ENCODE assay signal across 10 cellular contexts in the genomic region with DNA sequence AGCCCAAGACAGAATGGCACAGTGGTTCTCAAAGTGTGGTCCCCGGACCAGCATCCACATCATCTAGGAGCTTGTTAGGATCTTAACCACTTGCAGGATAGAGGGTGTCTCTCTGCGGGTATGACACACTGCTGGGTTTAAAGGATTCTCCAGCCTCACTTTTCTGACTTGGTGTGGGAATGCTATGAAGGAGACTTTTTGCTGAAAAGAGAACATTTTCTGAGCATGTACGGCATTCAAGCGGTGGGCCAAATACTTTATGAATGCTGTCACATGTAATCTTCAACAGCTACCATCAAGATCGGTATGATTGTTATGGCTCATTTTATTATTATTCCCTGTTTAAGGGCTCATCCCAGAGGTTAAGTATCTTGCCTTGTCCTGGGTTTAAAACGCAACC. TPM values are rescaled to one million over a fixed set of nuclear protein-coding genes. Genes with fewer than 3 reads are reported as not detected.
A peak's percentile ranks its signal among the peaks of the same experiment; 100 is the strongest.
DNase-seq lines count a peak whose midpoint lies in the region; ATAC-seq and TF ChIP-seq lines count a peak whose summit lies in the region.
"Had no signal": no experiment of that assay in that cellular context is flagged by ENCODE, and none has a peak within 500 bp of the region (broad histone marks: within the 10 kb centered on the region; RNA-seq: fewer than 3 reads in every experiment).

No MANE protein-coding gene starts in this region.

- no peak for DNase-seq in activated T-helper 1 cell treated with anti-CD3 and anti-CD28 coated beads, Interleukin-12 subunit alpha, Interleukin-12 subunit beta, Interleukin-2, Interleukin-4 antibody, amounts not matched to agents 30 ng/mL and 10 ng/mL and 1 ng/mL, durations not matched to agents 14 hours and 24 hours and 36 hours (ENCODE audit: low spot score)
- DNase-seq in foreskin keratinocyte: no peak
- DNase-seq in gastrocnemius medialis: no peak
- no peak for DNase-seq in SK-N-SH
- no peak for DNase-seq in NCI-H69 (lab: John Stamatoyannopoulos, UW)
- no peak for DNase-seq in dermis blood vessel endothelial cell
- DNase-seq: NCI-H2171; stimulated activated CD4-positive, alpha-beta T cell treated with anti-CD3 and anti-CD28 coated beads, Interleukin-1b, Interleukin-23, amount 100 ng/mL, for 48 hours had no signal

- H3K9me2 ChIP-seq in SK-N-SH: no peaks in the 10 kb centered on the region

- no peaks in the 10 kb centered on the region for H3K27me3 Mint-ChIP-seq in activated T-helper 1 cell treated with anti-CD3 and anti-CD28 coated beads, Interleukin-12 subunit alpha, Interleukin-12 subunit beta, Interleukin-2, Interleukin-4 antibody, amounts not matched to agents 30 ng/mL and 10 ng/mL and 1 ng/mL, durations not matched to agents 14 hours and 24 hours and 36 hours (ENCODE audit: insufficient read depth)

- H3K36me3 Mint-ChIP-seq in activated T-helper 1 cell treated with anti-CD3 and anti-CD28 coated beads, Interleukin-12 subunit alpha, Interleukin-12 subunit beta, Interleukin-2, Interleukin-4 antibody, amounts not matched to agents 30 ng/mL and 10 ng/mL and 1 ng/mL, durations not matched to agents 14 hours and 24 hours and 36 hours (ENCODE audit: low read depth): peaks cover 19% of the 10 kb centered on the region

- no peaks in the 10 kb centered on the region for H3K9me3 ChIP-seq in BLaER1 treated with 17β-estradiol and CSF1 and Interleukin-3, amounts not matched to agents 10 nM and 100 nM (replicated peaks in 1 of 11)
- H3K9me3 ChIP-seq in gastrocnemius medialis (no peaks in the 10 kb centered on the region), SK-N-SH (no peaks in the 10 kb centered on the region)

- H3K36me3 ChIP-seq in BLaER1 treated with 17β-estradiol and CSF1 and Interleukin-3, amounts not matched to agents 10 nM and 100 nM: no peaks in the 10 kb centered on the region
- no peaks in the 10 kb centered on the region for H3K36me3 ChIP-seq in gastrocnemius medialis
- H3K36me3 ChIP-seq in SK-N-SH (replicated peaks in 1 of 2; ENCODE audit: control insufficient read depth in 1 of 2, insufficient read depth in 2 of 2, low read length in 1 of 2): no peaks in the 10 kb centered on the region

- TF ChIP-seq POLR2A in gastrocnemius medialis (IDR thresholded peaks at IDR 0.05): no peak

- H3K4me3 ChIP-seq in BLaER1 treated with 17β-estradiol and CSF1 and Interleukin-3, amounts not matched to agents 10 nM and 100 nM: no peak overlapping the region
- H3K4me3 ChIP-seq in gastrocnemius medialis (no peak overlapping the region), SK-N-SH (ENCODE audit: low read depth in 2 of 2, low read length in 1 of 2) (no peak overlapping the region)

- in situ Hi-C loops in gastrocnemius medialis (cut with MboI; ENCODE audit: low sequenced_read_pairs in 4 of 4): loop anchor here in 1 of 4 donors (5.0 kb wide), 1 partner anchor 49 kb away; no protein-coding TSS in a partner anchor

- H4K20me1 ChIP-seq in BLaER1 treated with 17β-estradiol and CSF1 and Interleukin-3, amounts not matched to agents 10 nM and 100 nM: peaks cover 0 to 4% (median 0%) of the 10 kb centered on the region in 11 experiments; a peak in 1 of 22 replicates
- no peaks in the 10 kb centered on the region for H4K20me1 ChIP-seq in SK-N-SH (ENCODE audit: insufficient read depth)

- H3K4me3 Mint-ChIP-seq in activated T-helper 1 cell treated with anti-CD3 and anti-CD28 coated beads, Interleukin-12 subunit alpha, Interleukin-12 subunit beta, Interleukin-2, Interleukin-4 antibody, amounts not matched to agents 30 ng/mL and 10 ng/mL and 1 ng/mL, durations not matched to agents 14 hours and 24 hours and 36 hours: peak overlapping the region; percentile 57

- POLR2A ChIA-PET in SK-N-SH (lab: Yijun Ruan, JAX): interaction anchor here (0.6 kb wide), 1 partner anchor 1018 kb away, joined by 3 read pairs; no protein-coding TSS in a partner anchor

- no peaks in the 10 kb centered on the region for H3K27me3 ChIP-seq in BLaER1 treated with 17β-estradiol and CSF1 and Interleukin-3, amounts not matched to agents 10 nM and 100 nM
- H3K27me3 ChIP-seq in foreskin keratinocyte (no peaks in the 10 kb centered on the region), gastrocnemius medialis (no peaks in the 10 kb centered on the region), SK-N-SH (ENCODE audit: insufficient read depth) (no peaks in the 10 kb centered on the region)

- no peaks in the 10 kb centered on the region for H3K9me3 Mint-ChIP-seq in activated T-helper 1 cell treated with anti-CD3 and anti-CD28 coated beads, Interleukin-12 subunit alpha, Interleukin-12 subunit beta, Interleukin-2, Interleukin-4 antibody, amounts not matched to agents 30 ng/mL and 10 ng/mL and 1 ng/mL, durations not matched to agents 14 hours and 24 hours and 36 hours

- peak overlapping the region in 3 of 11 experiments; percentile 81 to 85 (median 81); a peak in 2 of 22 replicates for H3K9ac ChIP-seq in BLaER1 treated with 17β-estradiol and CSF1 and Interleukin-3, amounts not matched to agents 10 nM and 100 nM
- no peak overlapping the region for H3K9ac ChIP-seq in SK-N-SH

- peak overlapping the region; percentile 74 to 95 (median 88); a peak in 21 of 22 replicates for H3K4me2 ChIP-seq in BLaER1 treated with 17β-estradiol and CSF1 and Interleukin-3, amounts not matched to agents 10 nM and 100 nM
- H3K4me2 ChIP-seq in SK-N-SH: no peak overlapping the region

- ATAC-seq in foreskin keratinocyte: no peak
- no peak for ATAC-seq in gastrocnemius medialis
- no peak for ATAC-seq in GM21381 (IDR thresholded peaks at IDR 0.05; ENCODE audit: unreplicated experiment)

- WGBS in SK-N-SH (ENCODE audit: low lambda C conversion rate): 84% methylated on average over 5 of the region's 6 CpGs

- H3K4me1 Mint-ChIP-seq in activated T-helper 1 cell treated with anti-CD3 and anti-CD28 coated beads, Interleukin-12 subunit alpha, Interleukin-12 subunit beta, Interleukin-2, Interleukin-4 antibody, amounts not matched to agents 30 ng/mL and 10 ng/mL and 1 ng/mL, durations not matched to agents 14 hours and 24 hours and 36 hours (ENCODE audit: low read depth): peaks cover 61% of the 10 kb centered on the region

- H3F3A ChIP-seq in SK-N-SH (replicated peaks; ENCODE audit: insufficient read depth): peaks cover 11% of the 10 kb centered on the region

- intact Hi-C loops in activated T-helper 1 cell treated with anti-CD3 and anti-CD28 coated beads, Interleukin-12 subunit alpha, Interleukin-12 subunit beta, Interleukin-2, Interleukin-4 antibody, amounts not matched to agents 30 ng/mL and 10 ng/mL and 1 ng/mL, durations not matched to agents 14 hours and 24 hours and 36 hours (cut with micrococcal nuclease): loop anchor here (2.0 to 10.0 kb wide), 4 partner anchors 299 to 1249 kb away; a partner anchor contains a TSS
- intact Hi-C loops in gastrocnemius medialis (cut with DNase I; ENCODE audit: low total_unique reads): loop anchor here (5.0 kb wide), 2 partner anchors 584 to 1279 kb away; a partner anchor contains a TSS

- TF ChIP-seq CTCF in foreskin keratinocyte (conservative IDR thresholded peaks at IDR 0.05): no peak
- TF ChIP-seq CTCF in gastrocnemius medialis (IDR thresholded peaks at IDR 0.05 in 4 of 5, conservative IDR thresholded peaks at IDR 0.05 in 1 of 5): no peak
- TF ChIP-seq CTCF in SK-N-SH (IDR thresholded peaks at IDR 0.05): no peak

- TF ChIP-seq EP300 in SK-N-SH (IDR thresholded peaks at IDR 0.05; ENCODE audit: borderline replicate concordance in 1 of 2, low read depth in 1 of 2, low read length in 1 of 2): no peak

- no peak for TF ChIP-seq RAD21 in SK-N-SH (IDR thresholded peaks at IDR 0.05; ENCODE audit: low read length)

- CTCF ChIA-PET in SK-N-SH (lab: Yijun Ruan, JAX): interaction anchor here (0.7 to 13.7 kb wide), 6 partner anchors 17 to 469 kb away, joined by 3 to 610 read pairs (median 3); no protein-coding TSS in a partner anchor

- H3K79me2 ChIP-seq in SK-N-SH (ENCODE audit: insufficient read depth): 0 out of 2 replicates have a peak, but pooled peaks cover 4% of the 10 kb centered on the region

- H2AFZ ChIP-seq in SK-N-SH (ENCODE audit: low read depth): no peak overlapping the region

- peaks cover 69 to 93% (median 76%) of the 10 kb centered on the region in 10 experiments for H3K4me1 ChIP-seq in BLaER1 treated with 17β-estradiol and CSF1 and Interleukin-3, amounts not matched to agents 10 nM and 100 nM
- H3K4me1 ChIP-seq in foreskin keratinocyte (peaks cover 37% of the 10 kb centered on the region), gastrocnemius medialis (peaks cover 17 to 24% of the 10 kb centered on the region in 2 donors), SK-N-SH (ENCODE audit: control insufficient read depth in 1 of 2, insufficient read depth in 2 of 2, low read depth in 1 of 2, low read length in 1 of 2) (peaks cover 20 to 26% of the 10 kb centered on the region in 2 experiments)

- H3K27ac ChIP-seq in BLaER1 treated with 17β-estradiol and CSF1 and Interleukin-3, amounts not matched to agents 10 nM and 100 nM: peak overlapping the region in 4 of 11 experiments; percentile 82 to 92 (median 84); a peak in 5 of 22 replicates
- H3K27ac ChIP-seq in foreskin keratinocyte (peak overlapping the region; percentile 98), gastrocnemius medialis (peak overlapping the region; percentile 98 to 99 (median 98)), SK-N-SH (ENCODE audit: low read depth in 2 of 2, low read length in 1 of 2) (peak overlapping the region in 1 of 2 experiments; percentile 89; a peak in 2 of 4 replicates)

- no peak overlapping the region for H3K27ac Mint-ChIP-seq in activated T-helper 1 cell treated with anti-CD3 and anti-CD28 coated beads, Interleukin-12 subunit alpha, Interleukin-12 subunit beta, Interleukin-2, Interleukin-4 antibody, amounts not matched to agents 30 ng/mL and 10 ng/mL and 1 ng/mL, durations not matched to agents 14 hours and 24 hours and 36 hours

TF ChIP-seq in SK-N-SH, 30 proteins besides CTCF, POLR2A, EP300 and RAD21 (continues in another document):
- TF ChIP-seq POLR2AphosphoS5 (IDR thresholded peaks at IDR 0.05; ENCODE audit: low read depth, low read length) (no peak), GABPA (IDR thresholded peaks at IDR 0.05; ENCODE audit: low read depth) (no peak)

RNA-seq across cellular contexts. Expression of a gene that starts 1.7 kb away (rescaled TPM):
- 499 and 500 TPM in 2 replicates for total RNA-seq in activated T-helper 1 cell treated with anti-CD3 and anti-CD28 coated beads, Interleukin-12 subunit alpha, Interleukin-12 subunit beta, Interleukin-2, Interleukin-4 antibody, amounts not matched to agents 30 ng/mL and 10 ng/mL and 1 ng/mL, durations not matched to agents 14 hours and 24 hours and 36 hours
- total RNA-seq in foreskin keratinocyte (91.8 and 97.5 TPM in 2 replicates), gastrocnemius medialis (10 to 100 TPM in 3 of 4 donors, 1 to 10 TPM in 1; 4.5 to 17.5 (median 13.5) TPM), dermis blood vessel endothelial cell (8.5 and 14.1 TPM in 2 replicates)
- polyA plus RNA-seq in foreskin keratinocyte (207 and 211 TPM in 2 replicates), SK-N-SH (2012; rRNA removed) (35.6 and 39.2 TPM in 2 replicates)
- polyA plus RNA-seq in SK-N-SH (2012; cell fraction: cytosol; rRNA removed): 17.9 and 24.9 TPM in 2 replicates
- 12.5 and 16.5 TPM in 2 replicates for polyA plus RNA-seq in SK-N-SH (2012; cell fraction: nucleus; rRNA removed)
